In genomic region chr20:8877294-8877693, GRCh38 we compare ENCODE assay signal across 21 cellular contexts.
DNase-seq lines count a peak whose midpoint lies in the region; ATAC-seq, FAIRE-seq and TF ChIP-seq lines count a peak whose summit lies in the region.
"Had no signal": no experiment of that assay in that cellular context is flagged by ENCODE, and none has a peak within 500 bp of the region (broad histone marks: within the 10 kb centered on the region; RNA-seq: fewer than 3 reads in every experiment).

No MANE protein-coding gene starts in this region.

- no peak overlapping the region for H3K27ac Mint-ChIP-seq in CD4-positive, alpha-beta memory T cell
- H3K27ac Mint-ChIP-seq: CD14-positive monocyte; CD8-positive, alpha-beta T cell had no signal

- H3K4me2 ChIP-seq in K562 (ENCODE audit: insufficient read depth, low read length), result no peak overlapping the region
- no peak overlapping the region for H3K4me2 ChIP-seq in neural cell (ENCODE audit: low read length)
- H3K4me2 ChIP-seq: BLaER1 had no signal

- no peaks in the 10 kb centered on the region for H3K27me3 Mint-ChIP-seq in CD4-positive, alpha-beta memory T cell
- H3K27me3 Mint-ChIP-seq: CD4-positive, CD25-positive, alpha-beta regulatory T cell had no signal

- H3K36me3 Mint-ChIP-seq in CD4-positive, alpha-beta memory T cell, result peaks cover 3 to 11% of the 10 kb centered on the region in 2 donors
- H3K36me3 Mint-ChIP-seq: CD4-positive, CD25-positive, alpha-beta regulatory T cell had no signal

- H3K9me2 ChIP-seq in neural cell (ENCODE audit: insufficient read depth, low read length), result no peaks in the 10 kb centered on the region

- TF ChIP-seq RAD21 in Ishikawa (IDR thresholded peaks at IDR 0.05; ENCODE audit: low read depth) (no peak), K562 (CRISPR knock-in tag; conservative IDR thresholded peaks at IDR 0.05 in 1 of 2, IDR thresholded peaks at IDR 0.05 in 1 of 2) (no peak), neural cell (conservative IDR thresholded peaks at IDR 0.05) (no peak)

- TF ChIP-seq POLR2A in K562 (conservative IDR thresholded peaks at IDR 0.05), result no peak

- H4K20me1 ChIP-seq in K562 (replicated peaks; ENCODE audit: control insufficient read depth, insufficient read depth, low read length) (no peaks in the 10 kb centered on the region), neural cell (ENCODE audit: insufficient read depth) (no peaks in the 10 kb centered on the region)
- H4K20me1 ChIP-seq: BLaER1 had no signal

- no peaks in the 10 kb centered on the region for H3K9me1 ChIP-seq in K562 (ENCODE audit: control insufficient read depth, insufficient read depth, low read length)

- H3K9me3 Mint-ChIP-seq in CD4-positive, alpha-beta memory T cell, result peaks cover 0 to 4% (median 0%) of the 10 kb centered on the region in 8 donors
- H3K9me3 Mint-ChIP-seq: CD8-positive, alpha-beta T cell had no signal

- TF ChIP-seq EP300 in Ishikawa (IDR thresholded peaks at IDR 0.05; ENCODE audit: borderline replicate concordance) (no peak), K562 (IDR thresholded peaks at IDR 0.05; ENCODE audit: low read length) (no peak), neural cell (conservative IDR thresholded peaks at IDR 0.05; ENCODE audit: poor library complexity, severe bottlenecking) (peak; percentile 56)

- no peak overlapping the region for H2AFZ ChIP-seq in K562 (ENCODE audit: low read depth, low read length)
- no peak overlapping the region for H2AFZ ChIP-seq in neural cell (ENCODE audit: low read depth, low read length)

- no peaks in the 10 kb centered on the region for H3K9me3 ChIP-seq in K562 (replicated peaks; ENCODE audit: control insufficient read depth, insufficient read depth, low read depth, low read length)
- H3K9me3 ChIP-seq in neural cell (ENCODE audit: low read length), result no peaks in the 10 kb centered on the region
- H3K9me3 ChIP-seq in CD4-positive, alpha-beta memory T cell (ENCODE audit: control insufficient read depth in 1 of 2, low read length in 2 of 2), result no peaks in the 10 kb centered on the region
- H3K9me3 ChIP-seq: BE2C, BLaER1, Caco-2 had no signal

- FAIRE-seq in K562 (lab: Jason Lieb, UNC), result no peak
- FAIRE-seq: D721Med, GM12892, GM18507 had no signal

- CTCF ChIA-PET in K562 (lab: Yijun Ruan, JAX; ENCODE audit: low intra/inter-chr PET ratio), result no interaction called here
- CTCF ChIA-PET in CD4-positive, alpha-beta memory T cell (lab: Charles Lee; ENCODE audit: partially characterized antibody), result no interaction called here

- 23% methylated on average over 2 of the region's 2 CpGs for WGBS in K562 (ENCODE audit: insufficient coverage, low coverage, missing lambda C conversion rate)

- intact Hi-C loops in K562 (cut with micrococcal nuclease), result no loop called here
- intact Hi-C loops in CD4-positive, alpha-beta memory T cell (cut with micrococcal nuclease), result no loop called here

- in situ Hi-C loops in K562 (cut with MboI), result no loop called here

- H3K27me3 ChIP-seq in K562 (ENCODE audit: control insufficient read depth in 2 of 2, insufficient read depth in 2 of 2, low read length in 2 of 2) (no peaks in the 10 kb centered on the region), neural cell (ENCODE audit: insufficient read depth, low read depth, low read length) (no peaks in the 10 kb centered on the region)
- H3K27me3 ChIP-seq in CD4-positive, alpha-beta memory T cell (ENCODE audit: insufficient read depth, low read length), result no peaks in the 10 kb centered on the region
- H3K27me3 ChIP-seq: BE2C, BLaER1 had no signal

- no peaks in the 10 kb centered on the region for H3K4me1 Mint-ChIP-seq in CD4-positive, alpha-beta memory T cell
- H3K4me1 Mint-ChIP-seq: CD14-positive monocyte; CD4-positive, CD25-positive, alpha-beta regulatory T cell had no signal

- H3F3A ChIP-seq in neural cell (ENCODE audit: insufficient read depth, low read length, poor library complexity, severe bottlenecking), result no peaks in the 10 kb centered on the region

- H3K79me2 ChIP-seq in K562 (ENCODE audit: control insufficient read depth, insufficient read depth, low read length), result no peaks in the 10 kb centered on the region
- H3K79me2 ChIP-seq in neural cell (replicated peaks; ENCODE audit: insufficient read depth, low read length), result no peaks in the 10 kb centered on the region

- ATAC-seq in K562 (no peak), HG02981 (IDR thresholded peaks at IDR 0.05; ENCODE audit: unreplicated experiment) (no peak)
- ATAC-seq: CD8-positive, alpha-beta T cell had no signal

- DNase-seq in K562 (ENCODE audit: extremely low read depth in 1 of 4, low spot score in 3 of 4) (no peak), NCI-H146 treated with DMSO at 0.1 percent for 48 hours (lab: John Stamatoyannopoulos, UW; ENCODE audit: unreplicated experiment) (no peak)
- DNase-seq in CD4-positive, alpha-beta memory T cell, result no peak
- DNase-seq: 8988T; ACHN; BE2C; C1 segment of cervical spinal cord; Caco-2; Calu3; CD4-positive, CD25-positive, alpha-beta regulatory T cell; CD8-positive, alpha-beta T cell; DMS79 treated with DMSO at 0.1 percent for 48 hours; GF-D8 had no signal

- TF ChIP-seq CTCF in K562 (IDR thresholded peaks at IDR 0.05 in 2 of 3, conservative IDR thresholded peaks at IDR 0.05 in 1 of 3; ENCODE audit: insufficient read depth in 2 of 3, low read depth in 1 of 3, low read length in 3 of 3) (no peak), neural cell (IDR thresholded peaks at IDR 0.05; ENCODE audit: poor library complexity, severe bottlenecking) (no peak)

- no TSS peak for BruUV-seq in K562 (replicated peaks; lab: Mats Ljungman, UMichigan)

- POLR2A ChIA-PET in K562 (lab: Yijun Ruan, JAX), result no interaction called here
- POLR2A ChIA-PET in CD4-positive, alpha-beta memory T cell (lab: Charles Lee; ENCODE audit: partially characterized antibody), result no interaction called here

- no peak overlapping the region for H3K4me3 Mint-ChIP-seq in CD4-positive, alpha-beta memory T cell
- H3K4me3 Mint-ChIP-seq: CD14-positive monocyte; CD4-positive, CD25-positive, alpha-beta regulatory T cell; CD8-positive, alpha-beta T cell had no signal

- H3K9ac ChIP-seq in K562 (ENCODE audit: insufficient read depth in 1 of 2, low read depth in 2 of 2, low read length in 2 of 2) (no peak overlapping the region), neural cell (ENCODE audit: low read length) (no peak overlapping the region)
- H3K9ac ChIP-seq: BLaER1 had no signal

- H3K36me3 ChIP-seq in K562 (ENCODE audit: control insufficient read depth, insufficient read depth, low read length), result no peaks in the 10 kb centered on the region
- H3K36me3 ChIP-seq in neural cell (ENCODE audit: insufficient read depth, low read length), result no peaks in the 10 kb centered on the region
- H3K36me3 ChIP-seq in CD4-positive, alpha-beta memory T cell (ENCODE audit: insufficient read depth, low read length), result no peaks in the 10 kb centered on the region
- H3K36me3 ChIP-seq: BE2C, BLaER1 had no signal

- no peak overlapping the region for H3K27ac ChIP-seq in K562 (ENCODE audit: extremely low read depth, low read depth, low read length)
- H3K27ac ChIP-seq in neural cell (ENCODE audit: low read length), result no peak overlapping the region
- H3K27ac ChIP-seq in CD4-positive, alpha-beta memory T cell (ENCODE audit: low read depth, low read length), result no peak overlapping the region
- H3K27ac ChIP-seq: BLaER1 had no signal

- no peaks in the 10 kb centered on the region for H3K4me1 ChIP-seq in K562 (replicated peaks in 1 of 2; ENCODE audit: control insufficient read depth in 2 of 2, insufficient read depth in 2 of 2, low read length in 2 of 2)
- H3K4me1 ChIP-seq in CD4-positive, alpha-beta memory T cell (ENCODE audit: insufficient read depth, low read length), result no peaks in the 10 kb centered on the region
- H3K4me1 ChIP-seq: BLaER1 had no signal

- no peak overlapping the region for H3K4me3 ChIP-seq in K562
- no peak overlapping the region for H3K4me3 ChIP-seq in neural cell (ENCODE audit: low read length)
- no peak overlapping the region for H3K4me3 ChIP-seq in CD4-positive, alpha-beta memory T cell (ENCODE audit: low read length in 2 of 2)
- H3K4me3 ChIP-seq: BLaER1 had no signal

TF ChIP-seq in Ishikawa, 13 proteins besides CTCF, POLR2A, EP300 and RAD21:
- TF ChIP-seq NFIC (IDR thresholded peaks at IDR 0.05), result peak; percentile 13; the same call in 1 of the 2 replicates
- TF ChIP-seq EGR1 (IDR thresholded peaks at IDR 0.05), result no peak

TF ChIP-seq in K562, 482 proteins besides CTCF, POLR2A, EP300 and RAD21:
- TF ChIP-seq PHB2 (IDR thresholded peaks at IDR 0.05; ENCODE audit: low read depth) (no peak), NFIC (IDR thresholded peaks at IDR 0.05) (peak; percentile 31; the same call in 1 of the 2 replicates)

TF ChIP-seq in neural cell, 6 proteins besides CTCF, POLR2A, EP300 and RAD21:
- TF ChIP-seq TAF1 (IDR thresholded peaks at IDR 0.05; ENCODE audit: low read depth) (no peak), EZH2 (IDR thresholded peaks at IDR 0.05; ENCODE audit: borderline replicate concordance, insufficient read depth, low read length, poor library complexity, severe bottlenecking) (no peak), MXI1 (conservative IDR thresholded peaks at IDR 0.05; ENCODE audit: poor library complexity, severe bottlenecking) (no peak), SMC3 (conservative IDR thresholded peaks at IDR 0.05; ENCODE audit: poor library complexity) (no peak), POLR2AphosphoS5 (IDR thresholded peaks at IDR 0.05) (peak; percentile 52)
- TF ChIP-seq, protein P1, sequence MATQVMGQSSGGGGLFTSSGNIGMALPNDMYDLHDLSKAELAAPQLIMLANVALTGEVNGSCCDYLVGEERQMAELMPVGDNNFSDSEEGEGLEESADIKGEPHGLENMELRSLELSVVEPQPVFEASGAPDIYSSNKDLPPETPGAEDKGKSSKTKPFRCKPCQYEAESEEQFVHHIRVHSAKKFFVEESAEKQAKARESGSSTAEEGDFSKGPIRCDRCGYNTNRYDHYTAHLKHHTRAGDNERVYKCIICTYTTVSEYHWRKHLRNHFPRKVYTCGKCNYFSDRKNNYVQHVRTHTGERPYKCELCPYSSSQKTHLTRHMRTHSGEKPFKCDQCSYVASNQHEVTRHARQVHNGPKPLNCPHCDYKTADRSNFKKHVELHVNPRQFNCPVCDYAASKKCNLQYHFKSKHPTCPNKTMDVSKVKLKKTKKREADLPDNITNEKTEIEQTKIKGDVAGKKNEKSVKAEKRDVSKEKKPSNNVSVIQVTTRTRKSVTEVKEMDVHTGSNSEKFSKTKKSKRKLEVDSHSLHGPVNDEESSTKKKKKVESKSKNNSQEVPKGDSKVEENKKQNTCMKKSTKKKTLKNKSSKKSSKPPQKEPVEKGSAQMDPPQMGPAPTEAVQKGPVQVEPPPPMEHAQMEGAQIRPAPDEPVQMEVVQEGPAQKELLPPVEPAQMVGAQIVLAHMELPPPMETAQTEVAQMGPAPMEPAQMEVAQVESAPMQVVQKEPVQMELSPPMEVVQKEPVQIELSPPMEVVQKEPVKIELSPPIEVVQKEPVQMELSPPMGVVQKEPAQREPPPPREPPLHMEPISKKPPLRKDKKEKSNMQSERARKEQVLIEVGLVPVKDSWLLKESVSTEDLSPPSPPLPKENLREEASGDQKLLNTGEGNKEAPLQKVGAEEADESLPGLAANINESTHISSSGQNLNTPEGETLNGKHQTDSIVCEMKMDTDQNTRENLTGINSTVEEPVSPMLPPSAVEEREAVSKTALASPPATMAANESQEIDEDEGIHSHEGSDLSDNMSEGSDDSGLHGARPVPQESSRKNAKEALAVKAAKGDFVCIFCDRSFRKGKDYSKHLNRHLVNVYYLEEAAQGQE (IDR thresholded peaks at IDR 0.05; ENCODE audit: borderline replicate concordance), result no peak
